Comparison of ENCODE assay signal across 13 cellular contexts in the genomic region with DNA sequence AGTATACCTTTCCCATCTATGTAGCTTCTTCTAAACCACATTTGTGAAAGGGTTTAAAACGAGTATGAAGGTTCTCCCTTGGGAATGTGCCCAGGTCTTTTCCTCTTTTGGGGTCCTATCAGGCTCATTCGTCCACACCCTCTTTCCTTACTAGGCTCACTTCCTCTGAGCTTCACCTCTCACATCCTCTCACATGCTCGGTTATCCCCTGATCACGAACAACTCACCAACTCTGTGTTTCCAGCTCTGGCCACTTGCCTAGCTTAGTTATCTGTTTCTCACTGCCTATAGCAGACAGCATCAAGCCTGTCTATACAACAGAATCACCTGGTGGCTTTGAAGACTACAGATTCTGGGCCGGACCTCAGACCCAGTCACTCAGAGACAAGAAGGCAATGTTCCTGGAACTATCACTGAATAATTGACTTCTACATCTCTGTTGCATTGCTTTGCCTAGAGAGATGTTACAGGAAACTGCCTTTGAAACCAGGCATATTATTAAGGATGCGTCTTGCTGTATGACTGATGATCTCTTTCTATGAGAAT.
A peak's percentile ranks its signal among the peaks of the same experiment; 100 is the strongest.
DNase-seq lines count a peak whose midpoint lies in the region; ATAC-seq lines count a peak whose summit lies in the region.
"Had no signal": no experiment of that assay in that cellular context is flagged by ENCODE, and none has a peak within 500 bp of the region (broad histone marks: within the 10 kb centered on the region; RNA-seq: fewer than 3 reads in every experiment).

No MANE protein-coding gene starts in this region.

- no peak for ATAC-seq in stimulated activated naive CD8-positive, alpha-beta T cell treated with anti-CD3 and anti-CD28 coated beads, Interleukin-15, amount 100 ng/mL, for 72 hours
- ATAC-seq in GM21786 (IDR thresholded peaks at IDR 0.05; ENCODE audit: unreplicated experiment) (peak; percentile 50), HG03342 (IDR thresholded peaks at IDR 0.05; ENCODE audit: unreplicated experiment) (no peak), GM19452 (IDR thresholded peaks at IDR 0.05; ENCODE audit: unreplicated experiment) (no peak)
- peak; percentile 21 for ATAC-seq in activated T-helper 17 cell treated with anti-CD3 and anti-CD28 coated beads, Interleukin-2, amount 50 U/mL, for 72 hours (replicated peaks)
- peak; percentile 90 to 93 for ATAC-seq in stimulated activated naive B cell treated with anti-CD40 and anti-IgM and Interleukin-4, amounts not matched to agents 10 μg/mL and 1 μg/mL and 100 μg/mL, for 72 hours (replicated peaks)

- peaks cover 37% of the 10 kb centered on the region for H3K4me1 Mint-ChIP-seq in stimulated activated naive CD8-positive, alpha-beta T cell treated with anti-CD3 and anti-CD28 coated beads, Interleukin-15, Interleukin-2, amounts not matched to agents 100 ng/mL and 50 ng/mL, for 24 hours (ENCODE audit: low read depth)
- H3K4me1 Mint-ChIP-seq in stimulated activated naive CD8-positive, alpha-beta T cell treated with anti-CD3 and anti-CD28 coated beads, Interleukin-15, amount 100 ng/mL, for 72 hours: peaks cover 65% of the 10 kb centered on the region
- peaks cover 9% of the 10 kb centered on the region for H3K4me1 Mint-ChIP-seq in activated T-helper 17 cell treated with anti-CD3 and anti-CD28 coated beads, Interleukin-2, amount 50 U/mL, for 72 hours
- H3K4me1 Mint-ChIP-seq in stimulated activated naive B cell treated with anti-CD40 and anti-IgM and Interleukin-4, amounts not matched to agents 10 μg/mL and 1 μg/mL and 100 μg/mL, for 72 hours: peaks cover 37 to 62% of the 10 kb centered on the region in 2 donors

- H3K4me3 Mint-ChIP-seq in stimulated activated naive CD8-positive, alpha-beta T cell treated with anti-CD3 and anti-CD28 coated beads, Interleukin-15, Interleukin-2, amounts not matched to agents 100 ng/mL and 50 ng/mL, for 24 hours: no peak overlapping the region
- no peak overlapping the region for H3K4me3 Mint-ChIP-seq in stimulated activated naive CD8-positive, alpha-beta T cell treated with anti-CD3 and anti-CD28 coated beads, Interleukin-15, amount 100 ng/mL, for 72 hours
- H3K4me3 Mint-ChIP-seq in activated T-helper 17 cell treated with anti-CD3 and anti-CD28 coated beads, Interleukin-2, amount 50 U/mL, for 72 hours: no peak overlapping the region
- H3K4me3 Mint-ChIP-seq in stimulated activated naive B cell treated with anti-CD40 and anti-IgM and Interleukin-4, amounts not matched to agents 10 μg/mL and 1 μg/mL and 100 μg/mL, for 72 hours: peak overlapping the region in 1 of 2 donors; percentile 0
- H3K4me3 Mint-ChIP-seq: activated T-helper 1 cell treated with anti-CD3 and anti-CD28 coated beads, Interleukin-12 subunit alpha, Interleukin-12 subunit beta, Interleukin-2, Interleukin-4 antibody, amounts not matched to agents 30 ng/mL and 10 ng/mL and 1 ng/mL, durations not matched to agents 14 hours and 24 hours and 36 hours; neural crest cell had no signal

- H3K27me3 Mint-ChIP-seq in stimulated activated naive CD8-positive, alpha-beta T cell treated with anti-CD3 and anti-CD28 coated beads, Interleukin-15, Interleukin-2, amounts not matched to agents 100 ng/mL and 50 ng/mL, for 24 hours: no peaks in the 10 kb centered on the region
- no peaks in the 10 kb centered on the region for H3K27me3 Mint-ChIP-seq in stimulated activated naive CD8-positive, alpha-beta T cell treated with anti-CD3 and anti-CD28 coated beads, Interleukin-15, amount 100 ng/mL, for 72 hours
- H3K27me3 Mint-ChIP-seq in activated T-helper 17 cell treated with anti-CD3 and anti-CD28 coated beads, Interleukin-2, amount 50 U/mL, for 72 hours: no peaks in the 10 kb centered on the region
- no peaks in the 10 kb centered on the region for H3K27me3 Mint-ChIP-seq in stimulated activated naive B cell treated with anti-CD40 and anti-IgM and Interleukin-4, amounts not matched to agents 10 μg/mL and 1 μg/mL and 100 μg/mL, for 72 hours

- H3K9me3 Mint-ChIP-seq in stimulated activated naive CD8-positive, alpha-beta T cell treated with anti-CD3 and anti-CD28 coated beads, Interleukin-15, Interleukin-2, amounts not matched to agents 100 ng/mL and 50 ng/mL, for 24 hours: no peaks in the 10 kb centered on the region
- peaks cover 0 to under 1% of the 10 kb centered on the region in 2 donors for H3K9me3 Mint-ChIP-seq in stimulated activated naive CD8-positive, alpha-beta T cell treated with anti-CD3 and anti-CD28 coated beads, Interleukin-15, amount 100 ng/mL, for 72 hours
- H3K9me3 Mint-ChIP-seq in activated T-helper 17 cell treated with anti-CD3 and anti-CD28 coated beads, Interleukin-2, amount 50 U/mL, for 72 hours: no peaks in the 10 kb centered on the region
- peaks cover 0 to 5% of the 10 kb centered on the region in 2 donors for H3K9me3 Mint-ChIP-seq in stimulated activated naive B cell treated with anti-CD40 and anti-IgM and Interleukin-4, amounts not matched to agents 10 μg/mL and 1 μg/mL and 100 μg/mL, for 72 hours
- H3K9me3 Mint-ChIP-seq: activated T-helper 1 cell treated with anti-CD3 and anti-CD28 coated beads, Interleukin-12 subunit alpha, Interleukin-12 subunit beta, Interleukin-2, Interleukin-4 antibody, amounts not matched to agents 30 ng/mL and 10 ng/mL and 1 ng/mL, durations not matched to agents 14 hours and 24 hours and 36 hours had no signal

- H3K36me3 Mint-ChIP-seq in stimulated activated naive CD8-positive, alpha-beta T cell treated with anti-CD3 and anti-CD28 coated beads, Interleukin-15, Interleukin-2, amounts not matched to agents 100 ng/mL and 50 ng/mL, for 24 hours (ENCODE audit: low read depth): peaks cover 49% of the 10 kb centered on the region
- H3K36me3 Mint-ChIP-seq in activated T-helper 17 cell treated with anti-CD3 and anti-CD28 coated beads, Interleukin-2, amount 50 U/mL, for 72 hours (ENCODE audit: low read depth): peaks cover 22% of the 10 kb centered on the region
- H3K36me3 Mint-ChIP-seq in stimulated activated naive B cell treated with anti-CD40 and anti-IgM and Interleukin-4, amounts not matched to agents 10 μg/mL and 1 μg/mL and 100 μg/mL, for 72 hours: peaks cover 59 to 62% of the 10 kb centered on the region in 2 donors

- DNase-seq in stimulated activated naive CD8-positive, alpha-beta T cell treated with anti-CD3 and anti-CD28 coated beads, Interleukin-15, amount 100 ng/mL, for 72 hours: no peak
- DNase-seq in stimulated activated naive B cell treated with anti-CD40 and anti-IgM and Interleukin-4, amounts not matched to agents 10 μg/mL and 1 μg/mL and 100 μg/mL, for 72 hours: peak; percentile 19
- no peak for DNase-seq in NCI-H128 (lab: John Stamatoyannopoulos, UW; ENCODE audit: unreplicated experiment)
- DNase-seq: NCI-H1694, NCI-H446 treated with DMSO at 0.1 percent for 48 hours, SJCRH30 had no signal

- peak overlapping the region; percentile 85 for H3K27ac Mint-ChIP-seq in stimulated activated naive CD8-positive, alpha-beta T cell treated with anti-CD3 and anti-CD28 coated beads, Interleukin-15, Interleukin-2, amounts not matched to agents 100 ng/mL and 50 ng/mL, for 24 hours
- no peak overlapping the region for H3K27ac Mint-ChIP-seq in stimulated activated naive CD8-positive, alpha-beta T cell treated with anti-CD3 and anti-CD28 coated beads, Interleukin-15, amount 100 ng/mL, for 72 hours
- peak overlapping the region; percentile 9 for H3K27ac Mint-ChIP-seq in activated T-helper 17 cell treated with anti-CD3 and anti-CD28 coated beads, Interleukin-2, amount 50 U/mL, for 72 hours
- H3K27ac Mint-ChIP-seq in stimulated activated naive B cell treated with anti-CD40 and anti-IgM and Interleukin-4, amounts not matched to agents 10 μg/mL and 1 μg/mL and 100 μg/mL, for 72 hours: no peak overlapping the region
- H3K27ac Mint-ChIP-seq: activated T-helper 1 cell treated with anti-CD3 and anti-CD28 coated beads, Interleukin-12 subunit alpha, Interleukin-12 subunit beta, Interleukin-2, Interleukin-4 antibody, amounts not matched to agents 30 ng/mL and 10 ng/mL and 1 ng/mL, durations not matched to agents 14 hours and 24 hours and 36 hours had no signal

Comparison
In these comparisons a context has a peak if more than half of its experiments do, and no peak if none do; other contexts are left out.
1. H3K27ac Mint-ChIP-seq: peak in stimulated activated naive CD8-positive, alpha-beta T cell treated with anti-CD3 and anti-CD28 coated beads, Interleukin-15, Interleukin-2, amounts not matched to agents 100 ng/mL and 50 ng/mL, for 24 hours (single experiment) and activated T-helper 17 cell treated with anti-CD3 and anti-CD28 coated beads, Interleukin-2, amount 50 U/mL, for 72 hours (single experiment); none in stimulated activated naive CD8-positive, alpha-beta T cell treated with anti-CD3 and anti-CD28 coated beads, Interleukin-15, amount 100 ng/mL, for 72 hours (0 of 2) and stimulated activated naive B cell treated with anti-CD40 and anti-IgM and Interleukin-4, amounts not matched to agents 10 μg/mL and 1 μg/mL and 100 μg/mL, for 72 hours (single experiment).
2. ATAC-seq: peak in GM21786 (single experiment), activated T-helper 17 cell treated with anti-CD3 and anti-CD28 coated beads, Interleukin-2, amount 50 U/mL, for 72 hours (single experiment) and stimulated activated naive B cell treated with anti-CD40 and anti-IgM and Interleukin-4, amounts not matched to agents 10 μg/mL and 1 μg/mL and 100 μg/mL, for 72 hours (2 of 2); none in stimulated activated naive CD8-positive, alpha-beta T cell treated with anti-CD3 and anti-CD28 coated beads, Interleukin-15, amount 100 ng/mL, for 72 hours (single experiment), HG03342 (single experiment) and GM19452 (single experiment).